ENCODE assay signal across 1 cellular context in genomic region chr10:89029785-89030437, GRCh38.
TF ChIP-seq lines count a peak whose summit lies in the region.

No MANE protein-coding gene starts in this region.

TF ChIP-seq in GM23338, 12 proteins besides CTCF, POLR2A, EP300 and RAD21 (continued from another document):
- TF ChIP-seq, protein P1, sequence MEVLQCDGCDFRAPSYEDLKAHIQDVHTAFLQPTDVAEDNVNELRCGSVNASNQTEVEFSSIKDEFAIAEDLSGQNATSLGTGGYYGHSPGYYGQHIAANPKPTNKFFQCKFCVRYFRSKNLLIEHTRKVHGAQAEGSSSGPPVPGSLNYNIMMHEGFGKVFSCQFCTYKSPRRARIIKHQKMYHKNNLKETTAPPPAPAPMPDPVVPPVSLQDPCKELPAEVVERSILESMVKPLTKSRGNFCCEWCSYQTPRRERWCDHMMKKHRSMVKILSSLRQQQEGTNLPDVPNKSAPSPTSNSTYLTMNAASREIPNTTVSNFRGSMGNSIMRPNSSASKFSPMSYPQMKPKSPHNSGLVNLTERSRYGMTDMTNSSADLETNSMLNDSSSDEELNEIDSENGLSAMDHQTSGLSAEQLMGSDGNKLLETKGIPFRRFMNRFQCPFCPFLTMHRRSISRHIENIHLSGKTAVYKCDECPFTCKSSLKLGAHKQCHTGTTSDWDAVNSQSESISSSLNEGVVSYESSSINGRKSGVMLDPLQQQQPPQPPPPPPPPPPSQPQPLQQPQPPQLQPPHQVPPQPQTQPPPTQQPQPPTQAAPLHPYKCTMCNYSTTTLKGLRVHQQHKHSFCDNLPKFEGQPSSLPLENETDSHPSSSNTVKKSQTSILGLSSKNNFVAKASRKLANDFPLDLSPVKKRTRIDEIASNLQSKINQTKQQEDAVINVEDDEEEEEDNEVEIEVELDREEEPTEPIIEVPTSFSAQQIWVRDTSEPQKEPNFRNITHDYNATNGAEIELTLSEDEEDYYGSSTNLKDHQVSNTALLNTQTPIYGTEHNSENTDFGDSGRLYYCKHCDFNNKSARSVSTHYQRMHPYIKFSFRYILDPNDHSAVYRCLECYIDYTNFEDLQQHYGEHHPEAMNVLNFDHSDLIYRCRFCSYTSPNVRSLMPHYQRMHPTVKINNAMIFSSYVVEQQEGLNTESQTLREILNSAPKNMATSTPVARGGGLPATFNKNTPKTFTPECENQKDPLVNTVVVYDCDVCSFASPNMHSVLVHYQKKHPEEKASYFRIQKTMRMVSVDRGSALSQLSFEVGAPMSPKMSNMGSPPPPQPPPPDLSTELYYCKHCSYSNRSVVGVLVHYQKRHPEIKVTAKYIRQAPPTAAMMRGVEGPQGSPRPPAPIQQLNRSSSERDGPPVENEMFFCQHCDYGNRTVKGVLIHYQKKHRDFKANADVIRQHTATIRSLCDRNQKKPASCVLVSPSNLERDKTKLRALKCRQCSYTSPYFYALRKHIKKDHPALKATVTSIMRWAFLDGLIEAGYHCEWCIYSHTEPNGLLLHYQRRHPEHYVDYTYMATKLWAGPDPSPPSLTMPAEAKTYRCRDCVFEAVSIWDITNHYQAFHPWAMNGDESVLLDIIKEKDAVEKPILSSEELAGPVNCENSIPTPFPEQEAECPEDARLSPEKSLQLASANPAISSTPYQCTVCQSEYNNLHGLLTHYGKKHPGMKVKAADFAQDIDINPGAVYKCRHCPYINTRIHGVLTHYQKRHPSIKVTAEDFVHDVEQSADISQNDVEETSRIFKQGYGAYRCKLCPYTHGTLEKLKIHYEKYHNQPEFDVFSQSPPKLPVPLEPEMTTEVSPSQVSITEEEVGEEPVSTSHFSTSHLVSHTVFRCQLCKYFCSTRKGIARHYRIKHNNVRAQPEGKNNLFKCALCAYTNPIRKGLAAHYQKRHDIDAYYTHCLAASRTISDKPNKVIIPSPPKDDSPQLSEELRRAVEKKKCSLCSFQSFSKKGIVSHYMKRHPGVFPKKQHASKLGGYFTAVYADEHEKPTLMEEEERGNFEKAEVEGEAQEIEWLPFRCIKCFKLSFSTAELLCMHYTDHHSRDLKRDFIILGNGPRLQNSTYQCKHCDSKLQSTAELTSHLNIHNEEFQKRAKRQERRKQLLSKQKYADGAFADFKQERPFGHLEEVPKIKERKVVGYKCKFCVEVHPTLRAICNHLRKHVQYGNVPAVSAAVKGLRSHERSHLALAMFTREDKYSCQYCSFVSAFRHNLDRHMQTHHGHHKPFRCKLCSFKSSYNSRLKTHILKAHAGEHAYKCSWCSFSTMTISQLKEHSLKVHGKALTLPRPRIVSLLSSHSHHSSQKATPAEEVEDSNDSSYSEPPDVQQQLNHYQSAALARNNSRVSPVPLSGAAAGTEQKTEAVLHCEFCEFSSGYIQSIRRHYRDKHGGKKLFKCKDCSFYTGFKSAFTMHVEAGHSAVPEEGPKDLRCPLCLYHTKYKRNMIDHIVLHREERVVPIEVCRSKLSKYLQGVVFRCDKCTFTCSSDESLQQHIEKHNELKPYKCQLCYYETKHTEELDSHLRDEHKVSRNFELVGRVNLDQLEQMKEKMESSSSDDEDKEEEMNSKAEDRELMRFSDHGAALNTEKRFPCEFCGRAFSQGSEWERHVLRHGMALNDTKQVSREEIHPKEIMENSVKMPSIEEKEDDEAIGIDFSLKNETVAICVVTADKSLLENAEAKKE (CRISPR knock-in tag; IDR thresholded peaks at IDR 0.05) = no peak
- TF ChIP-seq REST (IDR thresholded peaks at IDR 0.05; ENCODE audit: unreplicated experiment) = no peak
- no peak for TF ChIP-seq STAT1 (IDR thresholded peaks at IDR 0.05; ENCODE audit: unreplicated experiment)
- no peak for TF ChIP-seq ZNF331 (CRISPR knock-in tag; IDR thresholded peaks at IDR 0.05; ENCODE audit: low read depth)
- TF ChIP-seq, protein P2, sequence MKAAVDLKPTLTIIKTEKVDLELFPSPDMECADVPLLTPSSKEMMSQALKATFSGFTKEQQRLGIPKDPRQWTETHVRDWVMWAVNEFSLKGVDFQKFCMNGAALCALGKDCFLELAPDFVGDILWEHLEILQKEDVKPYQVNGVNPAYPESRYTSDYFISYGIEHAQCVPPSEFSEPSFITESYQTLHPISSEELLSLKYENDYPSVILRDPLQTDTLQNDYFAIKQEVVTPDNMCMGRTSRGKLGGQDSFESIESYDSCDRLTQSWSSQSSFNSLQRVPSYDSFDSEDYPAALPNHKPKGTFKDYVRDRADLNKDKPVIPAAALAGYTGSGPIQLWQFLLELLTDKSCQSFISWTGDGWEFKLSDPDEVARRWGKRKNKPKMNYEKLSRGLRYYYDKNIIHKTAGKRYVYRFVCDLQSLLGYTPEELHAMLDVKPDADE (IDR thresholded peaks at IDR 0.05) = no peak
